17 cellular contexts compared by ENCODE assay signal in the genomic region with DNA sequence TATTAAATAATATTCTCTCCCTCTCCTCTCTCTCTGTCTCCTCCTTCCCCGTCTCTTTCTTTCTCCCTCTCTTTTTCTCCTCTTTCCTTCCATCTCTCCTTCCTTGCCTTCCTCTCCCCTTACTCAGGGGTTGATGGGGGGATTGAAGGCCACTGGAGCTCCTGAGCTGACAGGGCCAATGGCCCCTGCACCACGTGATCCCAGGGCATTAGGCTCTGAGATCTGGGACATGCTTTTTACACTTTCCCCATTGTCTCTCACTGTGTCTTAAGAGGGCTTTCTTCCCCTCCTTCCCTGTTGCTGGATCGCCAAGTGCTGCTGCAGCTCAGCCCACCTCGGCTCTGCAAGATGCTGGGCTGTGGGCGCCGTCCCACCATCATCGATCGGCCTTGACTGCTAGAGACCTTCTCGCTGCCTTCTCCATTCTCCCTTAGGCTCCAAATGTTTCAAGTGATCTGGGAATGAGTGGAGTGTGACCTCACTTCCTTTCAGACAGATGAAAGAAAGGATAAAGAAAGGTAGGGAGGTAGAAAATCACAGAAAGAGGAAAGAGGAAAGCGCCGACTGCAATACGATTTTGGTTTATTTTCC. TPM values are rescaled to one million over a fixed set of nuclear protein-coding genes. Genes with fewer than 3 reads are reported as not detected.
A peak's percentile ranks its signal among the peaks of the same experiment; 100 is the strongest.
DNase-seq lines count a peak whose midpoint lies in the region; ATAC-seq and TF ChIP-seq lines count a peak whose summit lies in the region.
"Had no signal": no experiment of that assay in that cellular context is flagged by ENCODE, and none has a peak within 500 bp of the region (broad histone marks: within the 10 kb centered on the region; RNA-seq: fewer than 3 reads in every experiment).

No MANE protein-coding gene starts in this region.

- peaks cover 83% of the 10 kb centered on the region for H4K20me1 ChIP-seq in neural progenitor cell (ENCODE audit: low read depth)

- no peak for TF ChIP-seq EP300 in suprapubic skin (IDR thresholded peaks at IDR 0.05)

- H3K79me2 ChIP-seq in neural progenitor cell (ENCODE audit: low read depth), result peaks cover 23% of the 10 kb centered on the region

- H3K4me3 Mint-ChIP-seq in neural progenitor cell, result no peak overlapping the region
- H3K4me3 Mint-ChIP-seq: IgD-negative memory B cell, natural killer cell had no signal

- in situ Hi-C loops in ACHN (cut with HindIII; ENCODE audit: low pct_ligation_motif_present, low pct_unique_long_range_greater_than_20kb, low sequenced_read_pairs), result no loop called here

- peak overlapping the region; percentile 64 for H3K27ac ChIP-seq in SK-N-MC
- peak overlapping the region; percentile 5 to 34 for H3K27ac ChIP-seq in esophagus (ENCODE audit: low read depth in 2 of 2, low read length in 1 of 2)
- peak overlapping the region; percentile 38 for H3K27ac ChIP-seq in neural progenitor cell
- peak overlapping the region; percentile 5 for H3K27ac ChIP-seq in suprapubic skin

- peak overlapping the region; percentile 77 for H3K4me2 ChIP-seq in neural progenitor cell

- H3K27me3 Mint-ChIP-seq in neural progenitor cell (ENCODE audit: insufficient read depth, low read depth), result peaks cover 17% of the 10 kb centered on the region

- TF ChIP-seq POLR2A in suprapubic skin (IDR thresholded peaks at IDR 0.05), result no peak

- no peak overlapping the region for H2AFZ ChIP-seq in neural progenitor cell (replicated peaks)

- H3K4me1 Mint-ChIP-seq in neural progenitor cell, result peaks cover 67% of the 10 kb centered on the region
- H3K4me1 Mint-ChIP-seq: IgD-negative memory B cell, natural killer cell had no signal

- no peaks in the 10 kb centered on the region for H3K9me3 ChIP-seq in SK-N-MC (ENCODE audit: low read depth, low read length)
- H3K9me3 ChIP-seq in esophagus (ENCODE audit: control insufficient read depth in 2 of 2, insufficient read depth in 1 of 2, low read depth in 1 of 2, low read length in 1 of 2), result no peaks in the 10 kb centered on the region
- H3K9me3 ChIP-seq in neural progenitor cell (ENCODE audit: low read depth), result no peaks in the 10 kb centered on the region
- H3K9me3 ChIP-seq in suprapubic skin, result no peaks in the 10 kb centered on the region

- H3K9me3 Mint-ChIP-seq in neural progenitor cell, result no peaks in the 10 kb centered on the region
- H3K9me3 Mint-ChIP-seq: IgD-negative memory B cell, natural killer cell had no signal

- H3K27me3 ChIP-seq in esophagus (ENCODE audit: control insufficient read depth in 1 of 2, insufficient read depth in 2 of 2, low read length in 2 of 2) (no peaks in the 10 kb centered on the region), neural progenitor cell (peaks cover 9% of the 10 kb centered on the region), suprapubic skin (peaks cover 14% of the 10 kb centered on the region)

- H3K9ac ChIP-seq in SK-N-MC (ENCODE audit: insufficient read length), result peak overlapping the region; percentile 9
- no peak overlapping the region for H3K9ac ChIP-seq in neural progenitor cell

- 83 to 87% methylated on average over 12 of the region's 12 CpGs for WGBS in esophagus, 2 donors
- WGBS in suprapubic skin, result 78% methylated on average over 12 of the region's 12 CpGs

- peaks cover 49% of the 10 kb centered on the region for H3F3A ChIP-seq in neural progenitor cell (ENCODE audit: low read depth)

- peaks cover 7% of the 10 kb centered on the region for H3K36me3 Mint-ChIP-seq in neural progenitor cell
- H3K36me3 Mint-ChIP-seq: IgD-negative memory B cell, natural killer cell had no signal

- no peak for DNase-seq in SK-N-MC (ENCODE audit: low read depth, low spot score)
- peak; percentile 58 for DNase-seq in neural progenitor cell (ENCODE audit: low spot score)
- DNase-seq in suprapubic skin (ENCODE audit: low spot score in 2 of 2), result no peak
- DNase-seq in ACHN, result no peak
- DNase-seq in DMS53 (lab: John Stamatoyannopoulos, UW), result no peak
- no peak for DNase-seq in NCI-H1930 (lab: John Stamatoyannopoulos, UW)
- DNase-seq: activated CD4-positive, CD25-positive, alpha-beta regulatory T cell treated with anti-CD3 and anti-CD28 coated beads, Interleukin-2, amount 50 U/mL, for 72 hours; central memory CD4-positive, alpha-beta T cell; effector CD8-positive, alpha-beta T cell; natural killer cell; NCI-H2081; NCI-H524 treated with DMSO at 0.1 percent for 48 hours; stimulated activated CD4-positive, alpha-beta T cell treated with anti-CD3 and anti-CD28 coated beads, Interleukin-1b, Interleukin-23, amount 100 ng/mL, for 48 hours had no signal

- H3K27ac Mint-ChIP-seq in neural progenitor cell, result no peak overlapping the region
- H3K27ac Mint-ChIP-seq: natural killer cell had no signal

- TF ChIP-seq CTCF in neural progenitor cell (IDR thresholded peaks at IDR 0.05) (no peak), suprapubic skin (IDR thresholded peaks at IDR 0.05) (no peak)

- H3K4me1 ChIP-seq in esophagus (ENCODE audit: control insufficient read depth in 2 of 2, insufficient read depth in 2 of 2, low read length in 1 of 2) (peaks cover 2 to 11% of the 10 kb centered on the region in 2 donors), neural progenitor cell (peaks cover 71% of the 10 kb centered on the region), suprapubic skin (peaks cover 43% of the 10 kb centered on the region)

- H3K36me3 ChIP-seq in SK-N-MC (ENCODE audit: insufficient read depth, low read length) (no peaks in the 10 kb centered on the region), esophagus (ENCODE audit: control insufficient read depth in 2 of 2, insufficient read depth in 2 of 2, low read length in 1 of 2) (no peaks in the 10 kb centered on the region), neural progenitor cell (no peaks in the 10 kb centered on the region), suprapubic skin (no peaks in the 10 kb centered on the region)

- ATAC-seq in HG03354 (IDR thresholded peaks at IDR 0.05; ENCODE audit: poor library complexity, severe bottlenecking, unreplicated experiment), result no peak
- ATAC-seq: natural killer cell had no signal

- H3K4me3 ChIP-seq in SK-N-MC, result no peak overlapping the region; the same call in 1 of the 2 replicates
- no peak overlapping the region for H3K4me3 ChIP-seq in esophagus (ENCODE audit: low read depth in 1 of 2, low read length in 2 of 2)
- no peak overlapping the region for H3K4me3 ChIP-seq in neural progenitor cell
- no peak overlapping the region for H3K4me3 ChIP-seq in suprapubic skin

RNA-seq across cellular contexts. Expression of gene COL4A1, which starts 42.2 kb away (rescaled TPM):
- polyA plus RNA-seq in esophagus, result 10 to 100 TPM; 10.4 to 23.7 TPM
- total RNA-seq in neural progenitor cell (ENCODE audit: low replicate concordance), result 105 and 120 TPM in 2 replicates
- 10 to 100 TPM; 36.7 to 60.8 (median 43.6) TPM for total RNA-seq in suprapubic skin
- total RNA-seq: natural killer cell; T-helper 2 cell treated with Interferon-gamma antibody and Interleukin-4, amounts not matched to agents 100 ng/mL and 5 ng/mL, for 36 hours had no signal
- polyA plus RNA-seq: IgD-negative memory B cell had no signal

RNA-seq across cellular contexts. Expression of gene COL4A2, which starts 42.3 kb away (rescaled TPM):
- polyA plus RNA-seq in esophagus, result 10 to 100 TPM; 25.3 to 39.2 TPM
- total RNA-seq in neural progenitor cell (ENCODE audit: low replicate concordance), result 73.6 and 139 TPM in 2 replicates
- 10 to 100 TPM; 43.0 to 72.7 (median 53.5) TPM for total RNA-seq in suprapubic skin
- total RNA-seq: natural killer cell; T-helper 2 cell treated with Interferon-gamma antibody and Interleukin-4, amounts not matched to agents 100 ng/mL and 5 ng/mL, for 36 hours had no signal
- polyA plus RNA-seq: IgD-negative memory B cell had no signal

Comparison
In these comparisons a context has a peak if more than half of its experiments do, and no peak if none do; other contexts are left out.
1. H3K27ac ChIP-seq: peak in every context shown above with its lines; median percentile 64 in SK-N-MC; 38 in neural progenitor cell; 20 in esophagus; 5 in suprapubic skin.